ENCODE assay signal across 1 cellular context in genomic region chr7:32539917-32540544, GRCh38.
TF ChIP-seq lines count a peak whose summit lies in the region.

No MANE protein-coding gene starts in this region.

TF ChIP-seq in SK-N-SH, 30 proteins besides CTCF, POLR2A, EP300 and RAD21 (continued from another document):
- no peak for TF ChIP-seq ZBTB33 (IDR thresholded peaks at IDR 0.05; ENCODE audit: borderline replicate concordance, low read depth)
- no peak for TF ChIP-seq CHD2 (IDR thresholded peaks at IDR 0.05; ENCODE audit: low read length, partially characterized antibody)
- TF ChIP-seq EZH2phosphoT487 (IDR thresholded peaks at IDR 0.05; ENCODE audit: borderline replicate concordance, low read depth): no peak
- TF ChIP-seq ELF1 (IDR thresholded peaks at IDR 0.05): no peak
- no peak for TF ChIP-seq PBX3 (IDR thresholded peaks at IDR 0.05)
- no peak for TF ChIP-seq SMC3 (IDR thresholded peaks at IDR 0.05; ENCODE audit: low read depth, low read length)
